In genomic region chr3:130276203-130276803, GRCh38 we compare ENCODE assay signal across 9 cellular contexts.
DNase-seq lines count a peak whose midpoint lies in the region; ATAC-seq and TF ChIP-seq lines count a peak whose summit lies in the region.
"Had no signal": no experiment of that assay in that cellular context is flagged by ENCODE, and none has a peak within 500 bp of the region (broad histone marks: within the 10 kb centered on the region; RNA-seq: fewer than 3 reads in every experiment).

No MANE protein-coding gene starts in this region.

- H3K4me3 ChIP-seq in fibroblast of lung (replicated peaks in 1 of 4; ENCODE audit: control extremely low read depth in 1 of 4, insufficient read depth in 1 of 4, low read depth in 3 of 4, low read length in 4 of 4) (peak overlapping the region in 2 of 4 experiments; percentile 18 to 50), osteoblast (ENCODE audit: insufficient read depth, low read length) (no peak overlapping the region)

- H3K9me3 Mint-ChIP-seq in CD14-positive monocyte (no peaks in the 10 kb centered on the region), T-cell (no peaks in the 10 kb centered on the region)
- H3K9me3 Mint-ChIP-seq: IgD-negative memory B cell had no signal

- H3K9me3 ChIP-seq in fibroblast of lung (ENCODE audit: control insufficient read depth, insufficient read depth, low read depth, low read length) (no peaks in the 10 kb centered on the region), osteoblast (ENCODE audit: low read depth, low read length) (no peaks in the 10 kb centered on the region)

- ATAC-seq in T-cell (replicated peaks in 1 of 4), result no peak

- H3K36me3 ChIP-seq in fibroblast of lung (ENCODE audit: control insufficient read depth, insufficient read depth, low read length) (no peaks in the 10 kb centered on the region), osteoblast (ENCODE audit: insufficient read depth, low read length) (no peaks in the 10 kb centered on the region)

- H3K27ac ChIP-seq in fibroblast of lung (ENCODE audit: insufficient read depth, low read length) (no peak overlapping the region), osteoblast (ENCODE audit: low read depth, low read length) (no peak overlapping the region)

- no peak overlapping the region for H2AFZ ChIP-seq in fibroblast of lung (ENCODE audit: low read length)
- H2AFZ ChIP-seq in osteoblast (ENCODE audit: low read length), result no peak overlapping the region

- TF ChIP-seq CTCF in CD14-positive monocyte (IDR thresholded peaks at IDR 0.05) (peak; percentile 76), fibroblast of lung (conservative IDR thresholded peaks at IDR 0.05 in 1 of 2, IDR thresholded peaks at IDR 0.05 in 1 of 2; ENCODE audit: low read depth in 1 of 2, low read length in 2 of 2) (peak; percentile 93 to 98), osteoblast (IDR thresholded peaks at IDR 0.05; ENCODE audit: extremely low read depth, low read depth, low read length) (peak; percentile 94)

- H3K4me3 Mint-ChIP-seq in CD14-positive monocyte (no peak overlapping the region), T-cell (no peak overlapping the region)
- H3K4me3 Mint-ChIP-seq: IgD-negative memory B cell had no signal

- H3K4me2 ChIP-seq in fibroblast of lung (ENCODE audit: extremely low read depth, insufficient read depth, low read length) (peak overlapping the region; percentile 13), osteoblast (ENCODE audit: insufficient read depth, low read length) (peak overlapping the region; percentile 18)

- H3K27me3 ChIP-seq in fibroblast of lung (ENCODE audit: control insufficient read depth, insufficient read depth, low read length) (peaks cover 2% of the 10 kb centered on the region), osteoblast (ENCODE audit: insufficient read depth, low read length) (no peaks in the 10 kb centered on the region)

- H3K79me2 ChIP-seq in fibroblast of lung (ENCODE audit: control insufficient read depth, insufficient read depth, low read length) (no peaks in the 10 kb centered on the region), osteoblast (ENCODE audit: insufficient read depth, low read length) (no peaks in the 10 kb centered on the region)

- H3K27me3 Mint-ChIP-seq in CD14-positive monocyte (ENCODE audit: low read depth in 3 of 3) (peaks cover 0 to 9% (median 7%) of the 10 kb centered on the region in 3 donors), T-cell (peaks cover 28 to 45% of the 10 kb centered on the region in 2 donors)

- H3K4me1 Mint-ChIP-seq in CD14-positive monocyte, result no peaks in the 10 kb centered on the region
- no peaks in the 10 kb centered on the region for H3K4me1 Mint-ChIP-seq in T-cell
- H3K4me1 Mint-ChIP-seq: IgD-negative memory B cell had no signal

- H3K36me3 Mint-ChIP-seq in CD14-positive monocyte (no peaks in the 10 kb centered on the region), T-cell (no peaks in the 10 kb centered on the region)
- H3K36me3 Mint-ChIP-seq: IgD-negative memory B cell had no signal

- CTCF ChIA-PET in T-cell (lab: Charles Lee), result no interaction called here

- H3K4me1 ChIP-seq in fibroblast of lung (ENCODE audit: control insufficient read depth, extremely low read depth, insufficient read depth, low read length), result no peaks in the 10 kb centered on the region
- H3K4me1 ChIP-seq in osteoblast (ENCODE audit: insufficient read depth, low read length), result peaks cover 3% of the 10 kb centered on the region

- DNase-seq in CD14-positive monocyte (ENCODE audit: low spot score) (no peak), GM19238 (ENCODE audit: insufficient read length, low spot score) (peak; percentile 18), NAMALWA (ENCODE audit: low spot score) (peak; percentile 70), SK-N-DZ (ENCODE audit: low spot score) (peak; percentile 62), fibroblast of lung (ENCODE audit: low read depth in 2 of 2) (peak; percentile 43 to 74), osteoblast (ENCODE audit: insufficient read length, low spot score, missing footprints) (peak; percentile 73), T-cell (no peak)
- DNase-seq in activated CD8-positive, alpha-beta memory T cell treated with anti-CD3 and anti-CD28 coated beads for 24 hours, result no peak

- POLR2A ChIA-PET in T-cell (lab: Charles Lee), result interaction anchor here in 1 of 2 donors (0.7 kb wide), 1 partner anchor 619 kb away, joined by 3 read pairs; no protein-coding TSS in a partner anchor

- no peak overlapping the region for H3K9ac ChIP-seq in fibroblast of lung (ENCODE audit: insufficient read depth, low read length)

- intact Hi-C loops in CD14-positive monocyte (cut with micrococcal nuclease), result loop anchor here (5.0 to 10.0 kb wide), 2 partner anchors 258 to 261 kb away; no protein-coding TSS in a partner anchor

- H4K20me1 ChIP-seq in fibroblast of lung (ENCODE audit: control insufficient read depth, extremely low read depth, insufficient read depth, low read length) (no peaks in the 10 kb centered on the region), osteoblast (ENCODE audit: insufficient read depth, low read length) (no peaks in the 10 kb centered on the region)

- H3K27ac Mint-ChIP-seq in CD14-positive monocyte (no peak overlapping the region), T-cell (no peak overlapping the region)
- H3K27ac Mint-ChIP-seq: IgD-negative memory B cell had no signal

Comparison
In these comparisons a context has a peak if more than half of its experiments do, and no peak if none do; other contexts are left out.
1. DNase-seq: peak in GM19238 (single experiment), NAMALWA (single experiment), SK-N-DZ (single experiment), fibroblast of lung (2 of 2) and osteoblast (single experiment); none in CD14-positive monocyte (single experiment), T-cell (0 of 34) and activated CD8-positive, alpha-beta memory T cell treated with anti-CD3 and anti-CD28 coated beads for 24 hours (single experiment).
2. Peak in every context shown above with its lines, with median percentiles within 50 percentile points of each other: CTCF ChIP-seq.